8 cellular contexts compared by ENCODE assay signal in genomic region chr9:89999534-90000370, GRCh38.
DNase-seq lines count a peak whose midpoint lies in the region; ATAC-seq and TF ChIP-seq lines count a peak whose summit lies in the region.

No MANE protein-coding gene starts in this region.

- TF ChIP-seq CTCF in GM12864 (IDR thresholded peaks at IDR 0.05; ENCODE audit: low read depth, low read length, missing control alignments), result no peak

- H3K27ac Mint-ChIP-seq in stimulated activated memory B cell treated with anti-CD40 and anti-IgM and Interleukin-4, amounts not matched to agents 10 μg/mL and 1 μg/mL and 100 μg/mL, for 72 hours, result peak overlapping the region; percentile 97

- H3K4me3 Mint-ChIP-seq in stimulated activated memory B cell treated with anti-CD40 and anti-IgM and Interleukin-4, amounts not matched to agents 10 μg/mL and 1 μg/mL and 100 μg/mL, for 72 hours, result peak overlapping the region; percentile 72

- H3K4me3 ChIP-seq in GM12864 (ENCODE audit: low read depth, low read length) (peak overlapping the region; percentile 33), mucosa of rectum (ENCODE audit: low read length in 2 of 2) (peak overlapping the region; percentile 9 to 68)

- no peaks in the 10 kb centered on the region for H3K27me3 ChIP-seq in mucosa of rectum (ENCODE audit: control insufficient read depth in 2 of 2, insufficient read depth in 2 of 2, low read length in 2 of 2)

- H3K36me3 Mint-ChIP-seq in stimulated activated memory B cell treated with anti-CD40 and anti-IgM and Interleukin-4, amounts not matched to agents 10 μg/mL and 1 μg/mL and 100 μg/mL, for 72 hours, result no peaks in the 10 kb centered on the region

- peak overlapping the region; percentile 57 to 63 for H3K9ac ChIP-seq in mucosa of rectum (ENCODE audit: low read depth in 1 of 2, low read length in 2 of 2)

- H3K9me3 ChIP-seq in mucosa of rectum (ENCODE audit: control insufficient read depth in 2 of 2, low read length in 2 of 2), result no peaks in the 10 kb centered on the region

- no peaks in the 10 kb centered on the region for H3K36me3 ChIP-seq in mucosa of rectum (ENCODE audit: control insufficient read depth in 2 of 2, insufficient read depth in 2 of 2, low read length in 2 of 2)

- no peaks in the 10 kb centered on the region for H3K27me3 Mint-ChIP-seq in stimulated activated memory B cell treated with anti-CD40 and anti-IgM and Interleukin-4, amounts not matched to agents 10 μg/mL and 1 μg/mL and 100 μg/mL, for 72 hours

- CTCF ChIA-PET in HEK293T (lab: Yijun Ruan, JAX), result interaction anchor here (0.9 to 1.7 kb wide), 5 partner anchors 7 to 402 kb away, joined by 3 to 5 read pairs (median 3); no protein-coding TSS in a partner anchor

- H3K4me1 Mint-ChIP-seq in stimulated activated memory B cell treated with anti-CD40 and anti-IgM and Interleukin-4, amounts not matched to agents 10 μg/mL and 1 μg/mL and 100 μg/mL, for 72 hours, result peaks cover 27% of the 10 kb centered on the region

- POLR2A ChIA-PET in HEK293T (lab: Yijun Ruan, JAX), result no interaction called here

- no peaks in the 10 kb centered on the region for H3K9me3 Mint-ChIP-seq in stimulated activated memory B cell treated with anti-CD40 and anti-IgM and Interleukin-4, amounts not matched to agents 10 μg/mL and 1 μg/mL and 100 μg/mL, for 72 hours

- peak; percentile 89 for ATAC-seq in stimulated activated memory B cell treated with anti-CD40 and anti-IgM and Interleukin-4, amounts not matched to agents 10 μg/mL and 1 μg/mL and 100 μg/mL, for 72 hours

- peak overlapping the region; percentile 30 for H3K27ac ChIP-seq in cingulate gyrus (ENCODE audit: low read depth, low read length)
- peak overlapping the region; percentile 88 to 93 for H3K27ac ChIP-seq in mucosa of rectum (ENCODE audit: low read depth in 2 of 2, low read length in 2 of 2)

- DNase-seq in GM12864 (ENCODE audit: low read depth) (peak; percentile 43), HEK293T (ENCODE audit: extremely low spot score) (peak; percentile 42), NCI-H128 (lab: John Stamatoyannopoulos, UW; ENCODE audit: unreplicated experiment) (peak; percentile 62), COLO829 (ENCODE audit: low spot score) (no peak)
- peak; percentile 26 to 64 for DNase-seq in activated CD4-positive, alpha-beta T cell treated with anti-CD3 and anti-CD28 coated beads for 4 hours

- H3K4me1 ChIP-seq in mucosa of rectum (ENCODE audit: control insufficient read depth in 2 of 2, insufficient read depth in 2 of 2, low read length in 2 of 2), result peaks cover 29 to 33% of the 10 kb centered on the region in 2 donors

TF ChIP-seq in HEK293T, 16 proteins besides CTCF, POLR2A, EP300 and RAD21:
- TF ChIP-seq L3MBTL2 (conservative IDR thresholded peaks at IDR 0.05) (peak; percentile 31; the same call in 1 of the 2 replicates), ARNT (IDR thresholded peaks at IDR 0.05) (no peak)
